In the genomic region with DNA sequence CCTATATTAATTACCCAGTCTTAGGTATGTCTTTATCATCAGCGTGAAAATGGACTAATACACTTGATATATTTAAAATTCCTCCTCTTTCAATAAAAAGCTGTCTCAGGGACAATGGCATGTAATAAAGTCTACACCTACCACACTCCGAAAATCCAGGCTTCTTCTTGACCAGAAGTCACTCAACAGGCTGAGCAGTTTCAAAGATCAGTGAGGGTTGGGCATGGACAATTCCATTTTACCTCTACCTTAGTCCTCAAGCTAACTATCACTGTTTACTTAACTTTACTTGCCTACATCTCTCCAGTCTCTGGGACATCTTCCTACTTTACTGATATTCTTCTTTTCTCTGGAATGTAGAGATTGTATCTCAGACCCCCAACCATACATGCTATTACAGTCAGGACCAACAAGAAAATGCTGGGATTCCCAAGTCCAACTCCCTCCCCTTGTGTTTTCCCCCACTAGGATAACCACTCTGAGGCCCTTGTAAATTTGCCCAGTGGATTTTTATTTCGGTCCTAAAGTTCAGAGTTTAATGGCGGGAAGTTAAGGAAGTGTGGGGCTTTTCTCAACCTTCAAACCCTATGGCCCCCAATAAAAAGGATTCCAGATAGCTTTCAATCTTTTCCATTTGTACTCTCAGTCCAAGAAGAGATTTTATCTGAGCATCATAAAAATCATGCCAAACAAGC, we compare ENCODE assay signal across 15 cellular contexts.
DNase-seq lines count a peak whose midpoint lies in the region; ATAC-seq and TF ChIP-seq lines count a peak whose summit lies in the region.
"Had no signal": no experiment of that assay in that cellular context is flagged by ENCODE, and none has a peak within 500 bp of the region (broad histone marks: within the 10 kb centered on the region; RNA-seq: fewer than 3 reads in every experiment).

No MANE protein-coding gene starts in this region.

- intact Hi-C loops in left colon (cut with DNase I, micrococcal nuclease): no loop called here

- H3K4me3 ChIP-seq in Peyer's patch: no peak overlapping the region
- H3K4me3 ChIP-seq in osteoblast (ENCODE audit: insufficient read depth, low read length): no peak overlapping the region
- H3K4me3 ChIP-seq: GM23248 had no signal

- H3K36me3 ChIP-seq in Peyer's patch (no peaks in the 10 kb centered on the region), osteoblast (ENCODE audit: insufficient read depth, low read length) (no peaks in the 10 kb centered on the region)
- H3K36me3 ChIP-seq: BE2C had no signal

- H2AFZ ChIP-seq in osteoblast (ENCODE audit: low read length): no peak overlapping the region
- H2AFZ ChIP-seq: GM23248 had no signal

- in situ Hi-C loops in GM13977 (cut with MboI; ENCODE audit: low pct_unique_long_range_greater_than_20kb, low sequenced_read_pairs, unreplicated experiment): no loop called here

- peak in 1 of 3 donors; percentile 57 for DNase-seq in Peyer's patch
- peak; percentile 48 to 64 for DNase-seq in left colon
- DNase-seq in osteoblast (ENCODE audit: insufficient read length, low spot score, missing footprints): peak; percentile 9
- no peak for DNase-seq in GM20000 (ENCODE audit: low spot score)
- no peak for DNase-seq in GM13977 (ENCODE audit: low spot score)
- DNase-seq in stimulated activated naive CD4-positive, alpha-beta T cell (lab: John Stamatoyannopoulos, UW): no peak
- DNase-seq: BE2C; CD4-positive, alpha-beta memory T cell; DMS153; DMS79 treated with DMSO at 0.1 percent for 48 hours; EL; GM23248; H7 had no signal

- no peaks in the 10 kb centered on the region for H3K79me2 ChIP-seq in osteoblast (ENCODE audit: insufficient read depth, low read length)

- peak overlapping the region in 3 of 4 donors; percentile 35 to 77 (median 40) for H3K27ac ChIP-seq in Peyer's patch
- H3K27ac ChIP-seq in osteoblast (ENCODE audit: low read depth, low read length): no peak overlapping the region
- H3K27ac ChIP-seq: C4-2B, GM23248 had no signal

- H3K27me3 ChIP-seq in Peyer's patch (no peaks in the 10 kb centered on the region), osteoblast (ENCODE audit: insufficient read depth, low read length) (no peaks in the 10 kb centered on the region)
- H3K27me3 ChIP-seq: BE2C had no signal

- no peak for TF ChIP-seq CTCF in Peyer's patch (IDR thresholded peaks at IDR 0.05)
- no peak for TF ChIP-seq CTCF in osteoblast (IDR thresholded peaks at IDR 0.05; ENCODE audit: extremely low read depth, low read depth, low read length)
- no peak for TF ChIP-seq CTCF in GM20000 (IDR thresholded peaks at IDR 0.05; ENCODE audit: extremely low read depth, missing control alignments)
- no peak for TF ChIP-seq CTCF in GM13977 (IDR thresholded peaks at IDR 0.05; ENCODE audit: extremely low read depth, insufficient read depth, missing control alignments)

- H3K4me1 ChIP-seq in Peyer's patch (peaks cover 0 to 21% (median 0%) of the 10 kb centered on the region in 4 donors), osteoblast (ENCODE audit: insufficient read depth, low read length) (peaks cover 6% of the 10 kb centered on the region)

- no peaks in the 10 kb centered on the region for H3K9me3 ChIP-seq in Peyer's patch
- no peaks in the 10 kb centered on the region for H3K9me3 ChIP-seq in osteoblast (ENCODE audit: low read depth, low read length)
- H3K9me3 ChIP-seq: BE2C had no signal

- H4K20me1 ChIP-seq in osteoblast (ENCODE audit: insufficient read depth, low read length): no peaks in the 10 kb centered on the region

- H3K4me2 ChIP-seq in osteoblast (ENCODE audit: insufficient read depth, low read length): no peak overlapping the region

- no peak for TF ChIP-seq POLR2A in Peyer's patch (IDR thresholded peaks at IDR 0.05)

- ATAC-seq in left colon (peak; percentile 81), HG02885 (IDR thresholded peaks at IDR 0.05; ENCODE audit: poor library complexity, unreplicated experiment) (no peak)

Comparison
In these comparisons a context has a peak if more than half of its experiments do, and no peak if none do; other contexts are left out.
1. DNase-seq: peak in left colon (2 of 2) and osteoblast (single experiment); none in GM20000 (single experiment), GM13977 (single experiment) and stimulated activated naive CD4-positive, alpha-beta T cell (0 of 6).